ENCODE assay signal across 1 cellular context in genomic region chr2:203014456-203015199, GRCh38.
TF ChIP-seq lines count a peak whose summit lies in the region.

NBEAL1 (plus strand) TSS chr2:203014875; CDS start chr2:203016385, 1,510 bp downstream.

TF ChIP-seq in H1, 55 proteins besides CTCF, POLR2A, EP300 and RAD21 (continued from another document):
- TF ChIP-seq RBBP5 (IDR thresholded peaks at IDR 0.05; ENCODE audit: borderline replicate concordance, low read depth, low read length): peak; percentile 49; the same call in 1 of the 2 replicates
- peak; percentile 36; the same call in 1 of the 2 replicates for TF ChIP-seq SP1 (IDR thresholded peaks at IDR 0.05; ENCODE audit: low read depth, low read length)
- TF ChIP-seq ZNF274 (IDR thresholded peaks at IDR 0.05; ENCODE audit: borderline replicate concordance, extremely low read depth, low read length): no peak
- peak; percentile 58; the same call in 1 of the 2 replicates for TF ChIP-seq MAX (IDR thresholded peaks at IDR 0.05)
- TF ChIP-seq SIN3A (conservative IDR thresholded peaks at IDR 0.05 in 1 of 2, IDR thresholded peaks at IDR 0.05 in 1 of 2; ENCODE audit: low read depth in 1 of 2, low read length in 2 of 2): peak; percentile 27 to 48; a peak in 1 of 4 replicates
- no peak for TF ChIP-seq CBX8 (IDR thresholded peaks at IDR 0.05; ENCODE audit: borderline replicate concordance, low read depth, low read length)
- TF ChIP-seq, protein P1, sequence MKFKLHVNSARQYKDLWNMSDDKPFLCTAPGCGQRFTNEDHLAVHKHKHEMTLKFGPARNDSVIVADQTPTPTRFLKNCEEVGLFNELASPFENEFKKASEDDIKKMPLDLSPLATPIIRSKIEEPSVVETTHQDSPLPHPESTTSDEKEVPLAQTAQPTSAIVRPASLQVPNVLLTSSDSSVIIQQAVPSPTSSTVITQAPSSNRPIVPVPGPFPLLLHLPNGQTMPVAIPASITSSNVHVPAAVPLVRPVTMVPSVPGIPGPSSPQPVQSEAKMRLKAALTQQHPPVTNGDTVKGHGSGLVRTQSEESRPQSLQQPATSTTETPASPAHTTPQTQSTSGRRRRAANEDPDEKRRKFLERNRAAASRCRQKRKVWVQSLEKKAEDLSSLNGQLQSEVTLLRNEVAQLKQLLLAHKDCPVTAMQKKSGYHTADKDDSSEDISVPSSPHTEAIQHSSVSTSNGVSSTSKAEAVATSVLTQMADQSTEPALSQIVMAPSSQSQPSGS (IDR thresholded peaks at IDR 0.05; ENCODE audit: low read length): peak; percentile 86
- TF ChIP-seq KDM5A (IDR thresholded peaks at IDR 0.05; ENCODE audit: low read length): no peak
- TF ChIP-seq POU5F1 (IDR thresholded peaks at IDR 0.05; ENCODE audit: low read depth, low read length): no peak
- TF ChIP-seq CREB1 (IDR thresholded peaks at IDR 0.05): peak; percentile 98
- TF ChIP-seq HDAC2 (IDR thresholded peaks at IDR 0.05; ENCODE audit: borderline replicate concordance in 1 of 2, low read depth in 2 of 2, low read length in 2 of 2): 0 out of 4 replicates have a peak, but pooled peaks of 1 of the 2 experiments have one; percentile 54
